Comparison of ENCODE assay signal across 2 cellular contexts in the genomic region with DNA sequence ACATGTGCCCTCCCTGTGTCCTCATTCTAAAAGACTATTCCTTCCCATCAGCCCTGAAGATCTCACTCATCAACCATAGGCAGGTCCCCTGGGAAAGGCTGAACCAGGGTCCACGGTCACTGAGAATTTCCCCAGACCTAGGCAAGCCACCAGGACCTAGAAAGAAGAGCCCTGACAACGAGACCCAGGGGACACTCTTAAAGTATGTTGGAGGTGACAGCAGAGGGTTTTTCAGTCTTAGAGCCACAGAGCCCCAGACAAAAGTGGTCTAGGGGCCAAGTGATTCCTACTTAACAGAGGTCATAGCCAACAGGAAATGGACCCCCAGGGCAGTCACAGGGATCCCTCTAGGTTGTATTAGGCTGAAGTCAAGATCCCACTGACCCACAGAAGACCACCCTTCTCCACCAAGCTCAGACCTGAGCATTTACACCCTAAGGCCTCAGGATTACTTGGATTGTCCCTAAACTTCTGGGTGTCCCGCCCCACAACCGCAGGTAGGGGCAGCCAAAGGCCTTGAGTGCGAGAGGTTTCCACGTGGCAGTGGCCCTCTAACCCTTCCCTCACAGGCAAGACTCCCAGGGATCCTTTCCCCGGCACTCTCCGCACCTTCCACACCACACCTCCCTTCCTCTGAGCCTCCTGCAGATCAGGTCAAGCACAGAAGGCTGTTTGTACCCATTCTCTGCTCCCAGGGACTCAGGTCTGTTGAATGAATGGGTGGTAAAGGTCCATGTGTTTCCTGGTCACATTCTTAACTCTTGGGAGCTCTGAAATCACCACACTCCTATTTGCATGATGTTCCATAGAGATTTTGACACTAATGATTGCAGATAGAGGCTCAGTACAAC.
A peak's percentile ranks its signal among the peaks of the same experiment; 100 is the strongest.
TF ChIP-seq lines count a peak whose summit lies in the region.

No MANE protein-coding gene starts in this region.

TF ChIP-seq in IMR-90, 13 proteins besides CTCF, POLR2A, EP300 and RAD21:
- no peak for TF ChIP-seq SMC3 (IDR thresholded peaks at IDR 0.05; ENCODE audit: low read depth, low read length)
- TF ChIP-seq CEBPB (IDR thresholded peaks at IDR 0.05; ENCODE audit: low read depth, low read length), result no peak

TF ChIP-seq in GM12878, 131 proteins besides CTCF, POLR2A, EP300 and RAD21:
- TF ChIP-seq HDGF (IDR thresholded peaks at IDR 0.05), result no peak
- TF ChIP-seq, protein P1, sequence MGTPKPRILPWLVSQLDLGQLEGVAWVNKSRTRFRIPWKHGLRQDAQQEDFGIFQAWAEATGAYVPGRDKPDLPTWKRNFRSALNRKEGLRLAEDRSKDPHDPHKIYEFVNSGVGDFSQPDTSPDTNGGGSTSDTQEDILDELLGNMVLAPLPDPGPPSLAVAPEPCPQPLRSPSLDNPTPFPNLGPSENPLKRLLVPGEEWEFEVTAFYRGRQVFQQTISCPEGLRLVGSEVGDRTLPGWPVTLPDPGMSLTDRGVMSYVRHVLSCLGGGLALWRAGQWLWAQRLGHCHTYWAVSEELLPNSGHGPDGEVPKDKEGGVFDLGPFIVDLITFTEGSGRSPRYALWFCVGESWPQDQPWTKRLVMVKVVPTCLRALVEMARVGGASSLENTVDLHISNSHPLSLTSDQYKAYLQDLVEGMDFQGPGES (IDR thresholded peaks at IDR 0.05), result no peak
- no peak for TF ChIP-seq JUND (IDR thresholded peaks at IDR 0.05; ENCODE audit: low read depth, low read length)
- TF ChIP-seq LARP7 (IDR thresholded peaks at IDR 0.05), result no peak
- 0 out of 2 replicates have a peak, but pooled peaks have one; percentile 9 for TF ChIP-seq NR2F1 (conservative IDR thresholded peaks at IDR 0.05)
- no peak for TF ChIP-seq TAF1 (IDR thresholded peaks at IDR 0.05; ENCODE audit: borderline replicate concordance, low read depth, low read length)
- TF ChIP-seq RAD51 (IDR thresholded peaks at IDR 0.05), result no peak
- TF ChIP-seq, protein P2, sequence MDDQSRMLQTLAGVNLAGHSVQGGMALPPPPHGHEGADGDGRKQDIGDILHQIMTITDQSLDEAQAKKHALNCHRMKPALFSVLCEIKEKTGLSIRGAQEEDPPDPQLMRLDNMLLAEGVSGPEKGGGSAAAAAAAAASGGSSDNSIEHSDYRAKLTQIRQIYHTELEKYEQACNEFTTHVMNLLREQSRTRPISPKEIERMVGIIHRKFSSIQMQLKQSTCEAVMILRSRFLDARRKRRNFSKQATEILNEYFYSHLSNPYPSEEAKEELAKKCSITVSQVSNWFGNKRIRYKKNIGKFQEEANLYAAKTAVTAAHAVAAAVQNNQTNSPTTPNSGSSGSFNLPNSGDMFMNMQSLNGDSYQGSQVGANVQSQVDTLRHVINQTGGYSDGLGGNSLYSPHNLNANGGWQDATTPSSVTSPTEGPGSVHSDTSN (IDR thresholded peaks at IDR 0.05; ENCODE audit: insufficient replicate concordance, low read depth, low read length), result no peak
- no peak for TF ChIP-seq SUZ12 (IDR thresholded peaks at IDR 0.05; ENCODE audit: unreplicated experiment)
- peak; percentile 39; the same call in 1 of the 2 replicates for TF ChIP-seq MTA3 (IDR thresholded peaks at IDR 0.05; ENCODE audit: borderline replicate concordance, low read length)
- no peak for TF ChIP-seq FOXM1 (IDR thresholded peaks at IDR 0.05; ENCODE audit: low read depth, low read length)
- no peak for TF ChIP-seq MEF2A (IDR thresholded peaks at IDR 0.05; ENCODE audit: insufficient read depth, low read depth, low read length)
- no peak for TF ChIP-seq DPF2 (IDR thresholded peaks at IDR 0.05)
- peak; percentile 11 for TF ChIP-seq HDAC6 (IDR thresholded peaks at IDR 0.05; ENCODE audit: unreplicated experiment)
- no peak for TF ChIP-seq CBFB (IDR thresholded peaks at IDR 0.05; ENCODE audit: low read depth)
- TF ChIP-seq, protein P3, sequence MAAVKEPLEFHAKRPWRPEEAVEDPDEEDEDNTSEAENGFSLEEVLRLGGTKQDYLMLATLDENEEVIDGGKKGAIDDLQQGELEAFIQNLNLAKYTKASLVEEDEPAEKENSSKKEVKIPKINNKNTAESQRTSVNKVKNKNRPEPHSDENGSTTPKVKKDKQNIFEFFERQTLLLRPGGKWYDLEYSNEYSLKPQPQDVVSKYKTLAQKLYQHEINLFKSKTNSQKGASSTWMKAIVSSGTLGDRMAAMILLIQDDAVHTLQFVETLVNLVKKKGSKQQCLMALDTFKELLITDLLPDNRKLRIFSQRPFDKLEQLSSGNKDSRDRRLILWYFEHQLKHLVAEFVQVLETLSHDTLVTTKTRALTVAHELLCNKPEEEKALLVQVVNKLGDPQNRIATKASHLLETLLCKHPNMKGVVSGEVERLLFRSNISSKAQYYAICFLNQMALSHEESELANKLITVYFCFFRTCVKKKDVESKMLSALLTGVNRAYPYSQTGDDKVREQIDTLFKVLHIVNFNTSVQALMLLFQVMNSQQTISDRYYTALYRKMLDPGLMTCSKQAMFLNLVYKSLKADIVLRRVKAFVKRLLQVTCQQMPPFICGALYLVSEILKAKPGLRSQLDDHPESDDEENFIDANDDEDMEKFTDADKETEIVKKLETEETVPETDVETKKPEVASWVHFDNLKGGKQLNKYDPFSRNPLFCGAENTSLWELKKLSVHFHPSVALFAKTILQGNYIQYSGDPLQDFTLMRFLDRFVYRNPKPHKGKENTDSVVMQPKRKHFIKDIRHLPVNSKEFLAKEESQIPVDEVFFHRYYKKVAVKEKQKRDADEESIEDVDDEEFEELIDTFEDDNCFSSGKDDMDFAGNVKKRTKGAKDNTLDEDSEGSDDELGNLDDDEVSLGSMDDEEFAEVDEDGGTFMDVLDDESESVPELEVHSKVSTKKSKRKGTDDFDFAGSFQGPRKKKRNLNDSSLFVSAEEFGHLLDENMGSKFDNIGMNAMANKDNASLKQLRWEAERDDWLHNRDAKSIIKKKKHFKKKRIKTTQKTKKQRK (IDR thresholded peaks at IDR 0.05; ENCODE audit: low read depth, low read length), result no peak
- TF ChIP-seq RFX5 (IDR thresholded peaks at IDR 0.05; ENCODE audit: low read depth, low read length), result no peak
- peak; percentile 84 for TF ChIP-seq MEF2B (IDR thresholded peaks at IDR 0.05; ENCODE audit: partially characterized antibody, poor library complexity, severe bottlenecking)
- no peak for TF ChIP-seq BHLHE40 (IDR thresholded peaks at IDR 0.05; ENCODE audit: borderline replicate concordance in 1 of 2, low read depth in 2 of 2, low read length in 1 of 2)
- peak; percentile 59 for TF ChIP-seq POLR2AphosphoS5 (IDR thresholded peaks at IDR 0.05; ENCODE audit: low read length)
- no peak for TF ChIP-seq RB1 (IDR thresholded peaks at IDR 0.05; ENCODE audit: borderline replicate concordance)
- TF ChIP-seq TBL1XR1 (IDR thresholded peaks at IDR 0.05; ENCODE audit: low read depth, low read length), result no peak
